ENCODE assay signal across 31 cellular contexts in the genomic region with DNA sequence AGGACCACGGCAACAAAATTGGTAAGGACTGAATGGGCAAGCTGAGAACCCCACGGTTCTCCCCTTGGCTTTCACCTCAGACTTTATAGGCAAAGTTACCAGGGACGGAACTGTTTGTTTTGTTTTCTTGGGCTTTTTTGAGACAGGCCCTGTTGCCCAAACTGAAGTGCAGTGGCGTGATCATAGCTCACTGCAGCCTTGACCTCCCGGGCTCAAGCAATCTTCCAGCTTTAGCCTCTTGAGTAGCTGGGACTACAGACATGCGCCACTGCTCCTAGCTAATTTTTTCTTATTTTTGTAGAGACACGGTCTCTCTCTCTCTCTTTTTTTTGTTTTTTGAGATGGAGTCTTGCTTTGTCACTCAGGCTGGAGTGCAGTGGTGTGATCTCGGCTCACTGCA.
"Had no signal": no experiment of that assay in that cellular context is flagged by ENCODE, and none has a peak within 500 bp of the region (broad histone marks: within the 10 kb centered on the region; RNA-seq: fewer than 3 reads in every experiment).

No MANE protein-coding gene starts in this region.

- H3K9me3 ChIP-seq: esophagus muscularis mucosa, gastrocnemius medialis, heart left ventricle had no signal

- H3K4me1 Mint-ChIP-seq: activated CD4-positive, alpha-beta T cell treated with anti-CD3 and anti-CD28 coated beads, Interleukin-2, amount 10 ng/mL, durations not matched to agents 7 days and 5 days; activated CD8-positive, alpha-beta memory T cell treated with anti-CD3 and anti-CD28 coated beads, Interleukin-2, amount 10 ng/mL, durations not matched to agents 7 days and 5 days had no signal

- H3K27ac Mint-ChIP-seq: activated CD4-positive, alpha-beta memory T cell treated with anti-CD3 and anti-CD28 coated beads, Interleukin-2, amount 10 ng/mL, durations not matched to agents 7 days and 5 days; activated CD4-positive, alpha-beta T cell treated with anti-CD3 and anti-CD28 coated beads, Interleukin-2, amount 10 ng/mL, durations not matched to agents 7 days and 5 days; activated CD8-positive, alpha-beta memory T cell treated with anti-CD3 and anti-CD28 coated beads, Interleukin-2, amount 10 ng/mL, durations not matched to agents 7 days and 5 days; activated naive CD8-positive, alpha-beta T cell; activated T-cell treated with anti-CD3 and anti-CD28 coated beads, Interleukin-2, amount 50 U/mL, for 24 hours; activated T-helper 17 cell treated with anti-CD3 and anti-CD28 coated beads, Interleukin-2, amount 50 U/mL, for 72 hours; dendritic cell treated with granulocyte-macrophage colony-stimulating factor and Interleukin-4, amounts not matched to agents 40 ng/mL and 50 ng/mL, for 4 days; effector memory CD8-positive, alpha-beta T cell; T-cell; T-helper 1 cell treated with Interleukin-12 subunit alpha and Interleukin-12 subunit beta and Interleukin-4 antibody, amounts not matched to agents 30 μg/mL and 1 μg/mL, for 36 hours; T-helper 2 cell treated with Interferon-gamma antibody and Interleukin-4, amounts not matched to agents 5 μg/mL and 100 μg/mL, for 36 hours had no signal

- ATAC-seq: activated CD8-positive, alpha-beta memory T cell treated with anti-CD3 and anti-CD28 coated beads, Interleukin-2, amount 10 ng/mL, durations not matched to agents 7 days and 5 days; activated T-helper 17 cell treated with anti-CD3 and anti-CD28 coated beads, Interleukin-2, amount 50 U/mL, for 72 hours; effector memory CD8-positive, alpha-beta T cell; foreskin keratinocyte; gastrocnemius medialis; heart left ventricle; T-cell had no signal

- H3K9me3 Mint-ChIP-seq: activated CD4-positive, alpha-beta memory T cell treated with anti-CD3 and anti-CD28 coated beads, Interleukin-2, amount 10 ng/mL, durations not matched to agents 7 days and 5 days; activated CD4-positive, alpha-beta T cell treated with anti-CD3 and anti-CD28 coated beads, Interleukin-2, amount 10 ng/mL, durations not matched to agents 7 days and 5 days; activated T-cell treated with anti-CD3 and anti-CD28 coated beads, Interleukin-2, amount 50 U/mL, for 24 hours; activated T-helper 17 cell treated with anti-CD3 and anti-CD28 coated beads, Interleukin-2, amount 50 U/mL, for 72 hours; central memory CD8-positive, alpha-beta T cell; dendritic cell treated with granulocyte-macrophage colony-stimulating factor and Interleukin-4, amounts not matched to agents 40 ng/mL and 50 ng/mL, for 4 days; effector memory CD8-positive, alpha-beta T cell; T-cell; T-helper 1 cell treated with Interleukin-12 subunit alpha and Interleukin-12 subunit beta and Interleukin-4 antibody, amounts not matched to agents 30 μg/mL and 1 μg/mL, for 36 hours; T-helper 2 cell treated with Interferon-gamma antibody and Interleukin-4, amounts not matched to agents 5 μg/mL and 100 μg/mL, for 36 hours had no signal

- DNase-seq: activated CD4-positive, alpha-beta memory T cell treated with anti-CD3 and anti-CD28 coated beads, Interleukin-2, amount 10 ng/mL, durations not matched to agents 7 days and 5 days; activated CD4-positive, alpha-beta T cell treated with anti-CD3 and anti-CD28 coated beads for 1 hour; activated CD4-positive, alpha-beta T cell treated with anti-CD3 and anti-CD28 coated beads for 4 hours; activated CD4-positive, alpha-beta T cell treated with anti-CD3 and anti-CD28 coated beads, Interleukin-2, amount 10 ng/mL, durations not matched to agents 7 days and 5 days; activated CD4-positive, alpha-beta T cell treated with anti-CD3 and anti-CD28 coated beads, Interleukin-2, amount 50 U/mL, for 4 hours; activated CD8-positive, alpha-beta memory T cell treated with anti-CD3 and anti-CD28 coated beads, Interleukin-2, amount 10 ng/mL, durations not matched to agents 7 days and 5 days; activated CD8-positive, alpha-beta memory T cell treated with anti-CD3 and anti-CD28 coated beads, Interleukin-2, amount 50 U/mL, for 4 hours; activated effector memory CD4-positive, alpha-beta T cell treated with Interleukin-2 at 50 U/mL for 16 hours; activated gamma-delta T cell treated with Interleukin-2 at 50 U/mL for 16 hours; activated naive CD4-positive, alpha-beta T cell treated with anti-CD3 and anti-CD28 coated beads, Interleukin-2, amount 50 U/mL, for 16 hours; activated naive CD4-positive, alpha-beta T cell treated with Interleukin-2 at 50 U/mL for 16 hours; activated T-cell treated with anti-CD3 and anti-CD28 coated beads, Interleukin-2, amount 50 U/mL, for 24 hours; amniotic stem cell; anterior cingulate cortex; brain microvascular endothelial cell; effector CD4-positive, alpha-beta T cell; effector memory CD8-positive, alpha-beta T cell; foreskin keratinocyte; gastrocnemius medialis; glutamatergic neuron; heart left ventricle; T-cell; T1000 had no signal

- H3K4me3 Mint-ChIP-seq: activated CD4-positive, alpha-beta memory T cell treated with anti-CD3 and anti-CD28 coated beads, Interleukin-2, amount 10 ng/mL, durations not matched to agents 7 days and 5 days; activated CD4-positive, alpha-beta T cell treated with anti-CD3 and anti-CD28 coated beads, Interleukin-2, amount 10 ng/mL, durations not matched to agents 7 days and 5 days; activated CD8-positive, alpha-beta memory T cell treated with anti-CD3 and anti-CD28 coated beads, Interleukin-2, amount 10 ng/mL, durations not matched to agents 7 days and 5 days; activated naive CD8-positive, alpha-beta T cell; activated T-cell treated with anti-CD3 and anti-CD28 coated beads, Interleukin-2, amount 50 U/mL, for 24 hours; activated T-helper 17 cell treated with anti-CD3 and anti-CD28 coated beads, Interleukin-2, amount 50 U/mL, for 72 hours; central memory CD8-positive, alpha-beta T cell; dendritic cell treated with granulocyte-macrophage colony-stimulating factor and Interleukin-4, amounts not matched to agents 40 ng/mL and 50 ng/mL, for 4 days; effector memory CD8-positive, alpha-beta T cell; T-cell; T-helper 1 cell treated with Interleukin-12 subunit alpha and Interleukin-12 subunit beta and Interleukin-4 antibody, amounts not matched to agents 30 μg/mL and 1 μg/mL, for 36 hours; T-helper 2 cell treated with Interferon-gamma antibody and Interleukin-4, amounts not matched to agents 5 μg/mL and 100 μg/mL, for 36 hours had no signal

- H3K27ac ChIP-seq: brain microvascular endothelial cell, coronary artery, esophagus muscularis mucosa, foreskin keratinocyte, gastrocnemius medialis, heart left ventricle had no signal

- H3K27me3 Mint-ChIP-seq: activated CD4-positive, alpha-beta memory T cell treated with anti-CD3 and anti-CD28 coated beads, Interleukin-2, amount 10 ng/mL, durations not matched to agents 7 days and 5 days; activated CD4-positive, alpha-beta T cell treated with anti-CD3 and anti-CD28 coated beads, Interleukin-2, amount 10 ng/mL, durations not matched to agents 7 days and 5 days; activated CD8-positive, alpha-beta memory T cell treated with anti-CD3 and anti-CD28 coated beads, Interleukin-2, amount 10 ng/mL, durations not matched to agents 7 days and 5 days; activated naive CD8-positive, alpha-beta T cell; activated T-cell treated with anti-CD3 and anti-CD28 coated beads, Interleukin-2, amount 50 U/mL, for 24 hours; activated T-helper 17 cell treated with anti-CD3 and anti-CD28 coated beads, Interleukin-2, amount 50 U/mL, for 72 hours; central memory CD8-positive, alpha-beta T cell; dendritic cell treated with granulocyte-macrophage colony-stimulating factor and Interleukin-4, amounts not matched to agents 40 ng/mL and 50 ng/mL, for 4 days; effector memory CD8-positive, alpha-beta T cell; T-cell had no signal

- H3K4me3 ChIP-seq: coronary artery, esophagus muscularis mucosa, gastrocnemius medialis, heart left ventricle had no signal

- H3K27me3 ChIP-seq: brain microvascular endothelial cell, esophagus muscularis mucosa, foreskin keratinocyte, gastrocnemius medialis, heart left ventricle had no signal
